Comparison of ENCODE assay signal across 6 cellular contexts in genomic region chr1:120130786-120131185, GRCh38. TPM values are rescaled to one million over a fixed set of nuclear protein-coding genes. Genes with fewer than 3 reads are reported as not detected.
A peak's percentile ranks its signal among the peaks of the same experiment; 100 is the strongest.
DNase-seq lines count a peak whose midpoint lies in the region; ATAC-seq and TF ChIP-seq lines count a peak whose summit lies in the region.
"Not testable (repeated sequence)": the region's sequence is repeated elsewhere in the genome, so short reads cannot be mapped to it uniquely, and the experiment has no call there.

No MANE protein-coding gene starts in this region.

- H3K36me3 Mint-ChIP-seq in CD14-positive monocyte; naive thymus-derived CD4-positive, alpha-beta T cell: not testable (repeated sequence)

- not testable (repeated sequence) for DNase-seq in CD14-positive monocyte (ENCODE audit: low spot score); hepatocyte (ENCODE audit: low spot score); left lung; right lobe of liver; naive thymus-derived CD4-positive, alpha-beta T cell
- peak; percentile 69 for DNase-seq in thyroid gland

- H4K20me1 ChIP-seq in hepatocyte (ENCODE audit: insufficient read depth, poor library complexity, severe bottlenecking): not testable (repeated sequence)

- H3K4me1 ChIP-seq in hepatocyte (ENCODE audit: insufficient read depth); naive thymus-derived CD4-positive, alpha-beta T cell (ENCODE audit: control insufficient read depth in 2 of 2, insufficient read depth in 2 of 2, low read length in 2 of 2); thyroid gland: not testable (repeated sequence)
- H3K4me1 ChIP-seq in left lung: peaks cover 0 to 11% of the 10 kb centered on the region in 2 donors
- H3K4me1 ChIP-seq in right lobe of liver: peaks cover 0 to 15% (median 0%) of the 10 kb centered on the region in 4 donors

- not testable (repeated sequence) for H3K9me3 Mint-ChIP-seq in CD14-positive monocyte; naive thymus-derived CD4-positive, alpha-beta T cell

- not testable (repeated sequence) for H3K27me3 Mint-ChIP-seq in CD14-positive monocyte (ENCODE audit: low read depth in 3 of 3); naive thymus-derived CD4-positive, alpha-beta T cell

- 91% methylated on average over 3 of the region's 3 CpGs for WGBS in hepatocyte (ENCODE audit: low lambda C conversion rate, missing lambda C conversion rate)
- WGBS in right lobe of liver (ENCODE audit: insufficient coverage, low coverage, low lambda C conversion rate, missing lambda C conversion rate): 32% methylated on average over 3 of the region's 3 CpGs
- WGBS in thyroid gland, 2 donors: 34 to 53% methylated on average over 3 of the region's 3 CpGs

- H3K36me3 ChIP-seq in hepatocyte (replicated peaks; ENCODE audit: insufficient read depth, low read depth); left lung; right lobe of liver; naive thymus-derived CD4-positive, alpha-beta T cell (ENCODE audit: control insufficient read depth in 2 of 3, insufficient read depth in 3 of 3, low read length in 3 of 3); thyroid gland: not testable (repeated sequence)

- peak overlapping the region; percentile 26 for H3K27ac ChIP-seq in hepatocyte
- H3K27ac ChIP-seq in left lung; naive thymus-derived CD4-positive, alpha-beta T cell (ENCODE audit: low read depth, low read length); thyroid gland: not testable (repeated sequence)
- H3K27ac ChIP-seq in right lobe of liver: peak overlapping the region in 2 of 3 donors; percentile 16 to 63

- H3K27me3 ChIP-seq in hepatocyte; left lung; right lobe of liver; naive thymus-derived CD4-positive, alpha-beta T cell (ENCODE audit: control insufficient read depth in 2 of 2, insufficient read depth in 2 of 2, low read length in 2 of 2); thyroid gland: not testable (repeated sequence)

- peak overlapping the region in 6 of 7 donors; percentile 65 to 86 (median 80) for H3K27ac Mint-ChIP-seq in CD14-positive monocyte
- not testable (repeated sequence) for H3K27ac Mint-ChIP-seq in naive thymus-derived CD4-positive, alpha-beta T cell

- POLR2A ChIA-PET in naive thymus-derived CD4-positive, alpha-beta T cell (lab: Charles Lee): not testable (repeated sequence)

- not testable (repeated sequence) for TF ChIP-seq POLR2A in right lobe of liver (IDR thresholded peaks at IDR 0.05); thyroid gland (IDR thresholded peaks at IDR 0.05)

- ATAC-seq in left lung (peak; percentile 67), right lobe of liver (peak; percentile 52 to 70 (median 64))
- peak; percentile 18 for ATAC-seq in naive thymus-derived CD4-positive, alpha-beta T cell

- not testable (repeated sequence) for H2AFZ ChIP-seq in hepatocyte

- H3K4me1 Mint-ChIP-seq in CD14-positive monocyte: peaks cover 25% of the 10 kb centered on the region
- H3K4me1 Mint-ChIP-seq in naive thymus-derived CD4-positive, alpha-beta T cell: peaks cover 0 to 15% (median 0%) of the 10 kb centered on the region in 7 donors

- not testable (repeated sequence) for H3K4me2 ChIP-seq in hepatocyte

- CTCF ChIA-PET in naive thymus-derived CD4-positive, alpha-beta T cell (lab: Charles Lee): not testable (repeated sequence)

- not testable (repeated sequence) for H3K4me3 ChIP-seq in hepatocyte; left lung; right lobe of liver; naive thymus-derived CD4-positive, alpha-beta T cell (ENCODE audit: low read length); thyroid gland (replicated peaks in 1 of 3)

- TF ChIP-seq CTCF in CD14-positive monocyte (IDR thresholded peaks at IDR 0.05); hepatocyte (IDR thresholded peaks at IDR 0.05; ENCODE audit: poor library complexity); left lung (IDR thresholded peaks at IDR 0.05); right lobe of liver (IDR thresholded peaks at IDR 0.05); thyroid gland (IDR thresholded peaks at IDR 0.05): not testable (repeated sequence)

- intact Hi-C loops in CD14-positive monocyte (cut with micrococcal nuclease); left lung (cut with DNase I); right lobe of liver (cut with DNase I); naive thymus-derived CD4-positive, alpha-beta T cell (cut with micrococcal nuclease); thyroid gland (cut with DNase I): not testable (repeated sequence)

- H3K9me2 ChIP-seq in hepatocyte (replicated peaks; ENCODE audit: insufficient read depth): not testable (repeated sequence)

- H3K4me3 Mint-ChIP-seq in CD14-positive monocyte; naive thymus-derived CD4-positive, alpha-beta T cell: not testable (repeated sequence)

- not testable (repeated sequence) for H3K79me2 ChIP-seq in hepatocyte

- not testable (repeated sequence) for H3K9me3 ChIP-seq in hepatocyte (ENCODE audit: low read depth); left lung; right lobe of liver; naive thymus-derived CD4-positive, alpha-beta T cell (ENCODE audit: control insufficient read depth in 2 of 3, low read length in 3 of 3); thyroid gland

RNA-seq across cellular contexts. Expression of gene SEC22B, which starts 45.5 kb away (rescaled TPM):
- polyA plus RNA-seq in CD14-positive monocyte (10 to 100 TPM; 18.9 to 23.5 TPM), hepatocyte (28.8 and 37.6 TPM in 2 replicates)
- total RNA-seq in hepatocyte (49.5 and 52.9 TPM in 2 replicates), left lung (10 to 100 TPM; 35.8 to 36.1 TPM), right lobe of liver (10 to 100 TPM; 17.3 to 26.8 (median 20.8) TPM), thyroid gland (10 to 100 TPM; 36.9 to 49.5 (median 44.9) TPM)
- total RNA-seq in naive thymus-derived CD4-positive, alpha-beta T cell: 10 to 100 TPM; 28.1 to 49.6 (median 35.3) TPM
- polyA plus RNA-seq in naive thymus-derived CD4-positive, alpha-beta T cell: 10 to 100 TPM; 17.2 to 22.1 TPM
